15 cellular contexts compared by ENCODE assay signal in the genomic region with DNA sequence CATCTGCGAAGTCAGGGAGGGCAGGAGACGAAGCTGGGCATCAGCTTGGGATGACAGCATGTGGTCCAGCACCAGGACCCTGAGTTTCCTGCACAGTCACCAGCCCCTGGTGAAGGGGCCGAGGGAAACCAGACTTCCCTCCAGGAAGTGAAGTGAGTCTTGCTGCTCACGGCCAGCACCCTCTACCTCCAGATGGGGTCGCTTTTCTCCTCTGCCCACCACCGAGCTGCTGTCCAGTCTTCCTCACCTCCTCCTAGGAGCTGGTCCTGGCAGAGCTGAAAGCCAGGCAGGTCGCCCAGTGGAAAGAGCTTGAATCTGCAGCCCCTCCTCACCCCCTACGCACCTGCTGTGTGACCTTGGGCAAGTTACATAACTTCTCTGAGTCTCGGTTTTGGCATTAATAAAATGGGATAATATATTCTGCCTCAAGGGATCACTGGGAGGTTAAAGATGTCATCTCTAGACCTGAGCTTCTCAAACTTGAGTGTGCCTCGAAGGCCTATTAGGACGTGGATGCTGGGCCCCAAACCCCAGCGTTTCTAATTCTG.
DNase-seq lines count a peak whose midpoint lies in the region; ATAC-seq, FAIRE-seq and TF ChIP-seq lines count a peak whose summit lies in the region.
"Had no signal": no experiment of that assay in that cellular context is flagged by ENCODE, and none has a peak within 500 bp of the region (broad histone marks: within the 10 kb centered on the region; RNA-seq: fewer than 3 reads in every experiment).

No MANE protein-coding gene starts in this region.

- FAIRE-seq in H1 (lab: Jason Lieb, UNC), result no peak
- FAIRE-seq: A204.1, GM12891, H54 had no signal

- no peak for ATAC-seq in IMR-90 (ENCODE audit: low read depth)
- no peak for ATAC-seq in GM19463 (IDR thresholded peaks at IDR 0.05; ENCODE audit: unreplicated experiment)
- no peak for ATAC-seq in HG02642 (IDR thresholded peaks at IDR 0.05; ENCODE audit: poor library complexity, unreplicated experiment)

- DNase-seq in IMR-90 (no peak), H1 (ENCODE audit: low read depth in 1 of 2, low spot score in 2 of 2) (no peak), SHP77 treated with DMSO at 0.1 percent for 48 hours (lab: John Stamatoyannopoulos, UW) (no peak), anterior cingulate cortex (lab: John Stamatoyannopoulos, UW) (no peak)
- DNase-seq: BE2C; Caco-2; CD8-positive, alpha-beta memory T cell; DND-41 had no signal

- H4K20me1 ChIP-seq in BLaER1, result no peaks in the 10 kb centered on the region
- H4K20me1 ChIP-seq in DOHH2 (ENCODE audit: control insufficient read depth, insufficient read depth, low read depth, low read length), result no peaks in the 10 kb centered on the region
- no peaks in the 10 kb centered on the region for H4K20me1 ChIP-seq in IMR-90 (ENCODE audit: insufficient read depth, low read length)
- peaks cover 0 to 12% of the 10 kb centered on the region in 2 experiments for H4K20me1 ChIP-seq in H1 (replicated peaks in 1 of 2; ENCODE audit: control insufficient read depth in 1 of 2, insufficient read depth in 2 of 2, low read length in 2 of 2)

- no peak overlapping the region for H4K91ac ChIP-seq in IMR-90 (ENCODE audit: insufficient read depth, low read depth, low read length)
- H4K91ac ChIP-seq in H1 (replicated peaks; ENCODE audit: insufficient read length, low read length), result no peak overlapping the region

- no peak for TF ChIP-seq EP300 in H1 (IDR thresholded peaks at IDR 0.05; ENCODE audit: borderline replicate concordance in 1 of 2, low read depth in 2 of 2, low read length in 2 of 2)

- no peak overlapping the region for H2BK12ac ChIP-seq in H1 (ENCODE audit: low read depth, low read length)

- H3K79me1 ChIP-seq in IMR-90 (ENCODE audit: low read depth in 1 of 2, low read length in 2 of 2) (no peaks in the 10 kb centered on the region), H1 (ENCODE audit: low read depth, low read length) (no peaks in the 10 kb centered on the region; the same call in 1 of the 2 replicates)

- peak overlapping the region; percentile 37 for H2AK9ac ChIP-seq in IMR-90 (replicated peaks; ENCODE audit: low read depth, low read length, poor library complexity)

- H2AFZ ChIP-seq in IMR-90 (replicated peaks; ENCODE audit: low read length, poor library complexity), result no peak overlapping the region
- no peak overlapping the region for H2AFZ ChIP-seq in H1 (ENCODE audit: low read length)

- dilution Hi-C loops in IMR-90 (cut with HindIII; ENCODE audit: low sequenced_read_pairs, unreplicated experiment), result no loop called here

- TF ChIP-seq POLR2A in IMR-90 (IDR thresholded peaks at IDR 0.05; ENCODE audit: low read depth, low read length) (no peak), H1 (IDR thresholded peaks at IDR 0.05; ENCODE audit: control extremely low read depth in 1 of 2, low read depth in 2 of 2, low read length in 2 of 2) (no peak)

- BruUV-seq in IMR-90 (replicated peaks; lab: Mats Ljungman, UMichigan), result no TSS peak

- H3K79me2 ChIP-seq in DOHH2 (ENCODE audit: control insufficient read depth, low read length), result no peaks in the 10 kb centered on the region
- H3K79me2 ChIP-seq in H1 (ENCODE audit: control insufficient read depth in 1 of 2, insufficient read depth in 2 of 2, low read length in 2 of 2), result no peaks in the 10 kb centered on the region

- H2BK20ac ChIP-seq in IMR-90 (ENCODE audit: low read depth, low read length) (no peak overlapping the region), H1 (ENCODE audit: low read length) (no peak overlapping the region)

- H3K27me3 ChIP-seq in BLaER1 (no peaks in the 10 kb centered on the region), DOHH2 (ENCODE audit: control insufficient read depth, low read length) (no peaks in the 10 kb centered on the region), IMR-90 (ENCODE audit: control insufficient read depth, insufficient read depth, low read length) (peaks cover 27% of the 10 kb centered on the region; the same call in 1 of the 2 replicates), H1 (replicated peaks in 1 of 4; ENCODE audit: control insufficient read depth in 3 of 4, extremely low read depth in 1 of 4, insufficient read depth in 3 of 4, low read length in 3 of 4) (no peaks in the 10 kb centered on the region)
- H3K27me3 ChIP-seq: BE2C had no signal

- no peaks in the 10 kb centered on the region for H3K9me2 ChIP-seq in DOHH2 (replicated peaks; ENCODE audit: control insufficient read depth, low read length)

- TF ChIP-seq CTCF in DOHH2 (IDR thresholded peaks at IDR 0.05; ENCODE audit: low read depth, low read length, poor library complexity, severe bottlenecking), result peak; percentile 23
- no peak for TF ChIP-seq CTCF in IMR-90 (conservative IDR thresholded peaks at IDR 0.05; ENCODE audit: low read depth, low read length)
- TF ChIP-seq CTCF in H1 (IDR thresholded peaks at IDR 0.05; ENCODE audit: control extremely low read depth in 1 of 3, insufficient read depth in 1 of 3, low read depth in 1 of 3, low read length in 3 of 3), result peak; percentile 19 to 33 (median 22); a peak in 3 of 4 replicates

- H4K5ac ChIP-seq in IMR-90 (ENCODE audit: low read depth, low read length), result no peak overlapping the region
- H4K5ac ChIP-seq in H1 (ENCODE audit: insufficient read length, low read depth, low read length), result no peak overlapping the region

- H3K36me3 ChIP-seq in BLaER1 (no peaks in the 10 kb centered on the region), DOHH2 (ENCODE audit: control insufficient read depth, low read length) (no peaks in the 10 kb centered on the region), IMR-90 (ENCODE audit: control insufficient read depth, insufficient read depth, low read length) (no peaks in the 10 kb centered on the region), H1 (ENCODE audit: control insufficient read depth in 2 of 4, insufficient read depth in 4 of 4, low read length in 3 of 4) (no peaks in the 10 kb centered on the region)
- H3K36me3 ChIP-seq: BE2C had no signal

- H4K8ac ChIP-seq in IMR-90 (ENCODE audit: low read depth in 2 of 2, low read length in 2 of 2) (no peak overlapping the region), H1 (ENCODE audit: extremely low read depth, insufficient read depth, low read length) (no peak overlapping the region)

- H2BK5ac ChIP-seq in IMR-90 (ENCODE audit: low read depth, low read length, poor library complexity, severe bottlenecking) (no peak overlapping the region), H1 (ENCODE audit: low read depth, low read length) (no peak overlapping the region)

- 76% methylated on average over 5 of the region's 12 CpGs; no CpG with 5 or more reads in 1 of the 2 experiments for WGBS in IMR-90 (ENCODE audit: extremely low coverage in 2 of 2, insufficient read length in 1 of 2), 2 experiments
- 82% methylated on average over 9 of the region's 12 CpGs; no CpG with 5 or more reads in 1 of the 2 experiments for WGBS in H1 (ENCODE audit: extremely low coverage in 1 of 2, insufficient coverage in 1 of 2, insufficient read length in 1 of 2, insufficient replicate concordance in 2 of 2, low coverage in 1 of 2, low lambda C conversion rate in 2 of 2, missing lambda C conversion rate in 1 of 2), 2 experiments

- H3K9me3 ChIP-seq in BLaER1 (no peaks in the 10 kb centered on the region), DOHH2 (ENCODE audit: control insufficient read depth, insufficient read depth, low read length) (no peaks in the 10 kb centered on the region), IMR-90 (ENCODE audit: control insufficient read depth, insufficient read depth, low read length) (no peaks in the 10 kb centered on the region), H1 (ENCODE audit: insufficient read depth in 2 of 2, low read depth in 1 of 2, low read length in 1 of 2) (no peaks in the 10 kb centered on the region)
- H3K9me3 ChIP-seq: BE2C, Caco-2 had no signal

- H3K4ac ChIP-seq in IMR-90 (ENCODE audit: low read depth, low read length) (no peak overlapping the region), H1 (replicated peaks; ENCODE audit: insufficient read length, low read depth, low read length) (no peak overlapping the region)

- H3K27ac ChIP-seq in BLaER1 (no peak overlapping the region), DOHH2 (ENCODE audit: low read depth, low read length) (no peak overlapping the region), IMR-90 (ENCODE audit: insufficient read depth, low read length) (no peak overlapping the region), H1 (ENCODE audit: low read depth, low read length) (no peak overlapping the region)

- no peaks in the 10 kb centered on the region for H3K9me1 ChIP-seq in IMR-90 (ENCODE audit: insufficient read depth, low read length)

- H3K4me1 ChIP-seq in BLaER1 (peaks cover 43% of the 10 kb centered on the region), DOHH2 (ENCODE audit: control insufficient read depth, low read length) (no peaks in the 10 kb centered on the region), IMR-90 (ENCODE audit: control insufficient read depth, insufficient read depth, low read length) (no peaks in the 10 kb centered on the region), H1 (replicated peaks in 1 of 4; ENCODE audit: control insufficient read depth in 3 of 4, insufficient read depth in 4 of 4, low read length in 3 of 4) (peaks cover 0 to 4% (median 0%) of the 10 kb centered on the region in 4 experiments; a peak in 2 of 7 replicates)
- H3K4me1 ChIP-seq: BE2C, Caco-2 had no signal

- H3K4me3 ChIP-seq in BLaER1, result no peak overlapping the region
- H3K4me3 ChIP-seq in DOHH2 (ENCODE audit: low read length), result no peak overlapping the region
- H3K4me3 ChIP-seq in IMR-90 (ENCODE audit: insufficient read depth, low read depth, low read length), result no peak overlapping the region
- no peak overlapping the region for H3K4me3 ChIP-seq in H1 (ENCODE audit: extremely low read depth in 1 of 4, insufficient read depth in 2 of 4, low read depth in 3 of 4, low read length in 4 of 4)

- H2BK120ac ChIP-seq in IMR-90 (ENCODE audit: low read depth, low read length) (no peak overlapping the region), H1 (replicated peaks; ENCODE audit: low read depth, low read length) (no peak overlapping the region)

- no peak overlapping the region for H3K9ac ChIP-seq in BLaER1
- H3K9ac ChIP-seq in IMR-90 (ENCODE audit: low read depth, low read length), result no peak overlapping the region
- H3K9ac ChIP-seq in H1 (replicated peaks in 1 of 4; ENCODE audit: extremely low read depth in 1 of 4, low read depth in 3 of 4, low read length in 3 of 4), result no peak overlapping the region

- H3K23me2 ChIP-seq in H1 (ENCODE audit: low read depth, low read length), result peaks cover 13% of the 10 kb centered on the region; the same call in 1 of the 2 replicates

- CTCF ChIA-PET in IMR-90 (lab: Yijun Ruan, JAX) (no interaction called here), H1 (lab: Charles Lee; ENCODE audit: partially characterized antibody) (interaction anchor here (0.6 to 8.4 kb wide), 13 partner anchors 9 to 665 kb away, joined by 3 to 60 read pairs (median 4); no protein-coding TSS in a partner anchor)

- H3K23ac ChIP-seq in IMR-90 (ENCODE audit: low read depth, low read length) (no peak overlapping the region), H1 (ENCODE audit: insufficient read length) (no peak overlapping the region)

- H3F3A ChIP-seq in DOHH2 (ENCODE audit: control insufficient read depth, insufficient read depth), result no peaks in the 10 kb centered on the region

- in situ Hi-C loops in IMR-90 (cut with MboI; ENCODE audit: low sequenced_read_pairs), result loop anchor here (25.0 kb wide), 1 partner anchor 660 kb away; a partner anchor contains a TSS

- H2BK15ac ChIP-seq in IMR-90 (ENCODE audit: low read depth, low read length) (no peak overlapping the region), H1 (ENCODE audit: low read length) (no peak overlapping the region)

- H3K56ac ChIP-seq in IMR-90 (ENCODE audit: extremely low read depth, insufficient read depth, low read length) (no peak overlapping the region), H1 (replicated peaks; ENCODE audit: insufficient read length, low read depth, low read length) (no peak overlapping the region)

- POLR2A ChIA-PET in IMR-90 (lab: Charles Lee; ENCODE audit: unreplicated experiment) (no interaction called here), H1 (lab: Charles Lee; ENCODE audit: partially characterized antibody) (interaction anchor here (0.6 kb wide), 2 partner anchors 28 to 1125 kb away, joined by 3 to 7 read pairs; no protein-coding TSS in a partner anchor)

- intact Hi-C loops in IMR-90 (cut with micrococcal nuclease), result no loop called here

- H2AK5ac ChIP-seq in IMR-90 (ENCODE audit: low read depth, low read length), result no peak overlapping the region
- no peak overlapping the region for H2AK5ac ChIP-seq in H1 (ENCODE audit: low read depth, low read length)

- H3K18ac ChIP-seq in IMR-90 (ENCODE audit: low read depth, low read length) (no peak overlapping the region), H1 (ENCODE audit: extremely low read depth, low read length) (no peak overlapping the region)

- TF ChIP-seq RAD21 in IMR-90 (IDR thresholded peaks at IDR 0.05; ENCODE audit: low read length) (no peak), H1 (IDR thresholded peaks at IDR 0.05 in 1 of 2, conservative IDR thresholded peaks at IDR 0.05 in 1 of 2; ENCODE audit: low read depth in 2 of 2, low read length in 2 of 2) (0 out of 4 replicates have a peak, but pooled peaks of 1 of the 2 experiments have one; percentile 5)

- no peak overlapping the region for H3K14ac ChIP-seq in IMR-90 (replicated peaks; ENCODE audit: low read depth, low read length)
- H3K14ac ChIP-seq in H1 (ENCODE audit: insufficient read length), result no peak overlapping the region

- H3K4me2 ChIP-seq in BLaER1, result peak overlapping the region; percentile 16; the same call in 1 of the 2 replicates
- no peak overlapping the region for H3K4me2 ChIP-seq in DOHH2 (ENCODE audit: low read length)
- H3K4me2 ChIP-seq in IMR-90 (ENCODE audit: low read depth, low read length), result no peak overlapping the region
- no peak overlapping the region for H3K4me2 ChIP-seq in H1 (ENCODE audit: insufficient read depth in 1 of 2, low read depth in 2 of 2, low read length in 2 of 2)
